Comparison of ENCODE assay signal across 31 cellular contexts in genomic region chr15:29356807-29357206, GRCh38.
DNase-seq lines count a peak whose midpoint lies in the region; FAIRE-seq and TF ChIP-seq lines count a peak whose summit lies in the region.
"Had no signal": no experiment of that assay in that cellular context is flagged by ENCODE, and none has a peak within 500 bp of the region (broad histone marks: within the 10 kb centered on the region; RNA-seq: fewer than 3 reads in every experiment).

No MANE protein-coding gene starts in this region.

- DNase-seq in osteoblast (ENCODE audit: insufficient read length, low spot score, missing footprints), result peak; percentile 55
- peak; percentile 59 to 64 for DNase-seq in thyroid gland
- DNase-seq in COLO668 (lab: John Stamatoyannopoulos, UW; ENCODE audit: unreplicated experiment), result no peak
- DNase-seq in frontal cortex (ENCODE audit: low spot score in 2 of 2), result no peak
- DNase-seq: 8988T; ACHN; AML-193; BE2C; C1 segment of cervical spinal cord; Caco-2; Calu3; CD4-positive, alpha-beta memory T cell; CD4-positive, alpha-beta T cell; CD4-positive, CD25-positive, alpha-beta regulatory T cell; CD8-positive, alpha-beta memory T cell; CD8-positive, alpha-beta T cell; COR-L47; DMS 273 treated with DMSO at 0.1 percent for 48 hours; DMS153; DMS53; DMS79; DMS79 treated with DMSO at 0.1 percent for 48 hours; DND-41; EL had no signal

- H3K36me3 ChIP-seq in osteoblast (ENCODE audit: insufficient read depth, low read length) (no peaks in the 10 kb centered on the region), thyroid gland (no peaks in the 10 kb centered on the region)
- H3K36me3 ChIP-seq: BE2C; BLaER1; BLaER1 treated with 17β-estradiol and CSF1 and Interleukin-3, amounts not matched to agents 10 nM and 100 nM had no signal

- no peak for FAIRE-seq in frontal cortex (lab: Jason Lieb, UNC)
- FAIRE-seq: A204.1, A549, D721Med had no signal

- TF ChIP-seq POLR2A in thyroid gland (IDR thresholded peaks at IDR 0.05), result no peak

- H3K9me3 ChIP-seq in osteoblast (ENCODE audit: low read depth, low read length) (no peaks in the 10 kb centered on the region), thyroid gland (no peaks in the 10 kb centered on the region)
- H3K9me3 ChIP-seq: A549; BE2C; BLaER1; BLaER1 treated with 17β-estradiol and CSF1 and Interleukin-3, amounts not matched to agents 10 nM and 100 nM; Caco-2 had no signal

- H3K4me1 ChIP-seq in osteoblast (ENCODE audit: insufficient read depth, low read length), result no peaks in the 10 kb centered on the region
- H3K4me1 ChIP-seq in thyroid gland, result peaks cover 3% of the 10 kb centered on the region in 2 donors
- H3K4me1 ChIP-seq: A549; BE2C; BLaER1; BLaER1 treated with 17β-estradiol and CSF1 and Interleukin-3, amounts not matched to agents 10 nM and 100 nM; Caco-2 had no signal

- WGBS in thyroid gland, 2 donors, result 41 to 55% methylated on average over 1 of the region's 1 CpG

- intact Hi-C loops in thyroid gland (cut with DNase I), result no loop called here

- no peak overlapping the region for H3K4me2 ChIP-seq in osteoblast (ENCODE audit: insufficient read depth, low read length)
- H3K4me2 ChIP-seq: A549; BLaER1; BLaER1 treated with 17β-estradiol and CSF1 and Interleukin-3, amounts not matched to agents 10 nM and 100 nM had no signal

- no peaks in the 10 kb centered on the region for H3K79me2 ChIP-seq in osteoblast (ENCODE audit: insufficient read depth, low read length)

- H3K27ac ChIP-seq in osteoblast (ENCODE audit: low read depth, low read length), result no peak overlapping the region
- H3K27ac ChIP-seq in thyroid gland, result peak overlapping the region in 1 of 3 donors; percentile 28
- H3K27ac ChIP-seq: 22Rv1; A549; BLaER1; BLaER1 treated with 17β-estradiol and CSF1 and Interleukin-3, amounts not matched to agents 10 nM and 100 nM; C4-2B had no signal

- no peak for TF ChIP-seq CTCF in osteoblast (IDR thresholded peaks at IDR 0.05; ENCODE audit: extremely low read depth, low read depth, low read length)
- TF ChIP-seq CTCF in thyroid gland (IDR thresholded peaks at IDR 0.05), result peak in 2 of 6 experiments; percentile 14 to 34

- H3K27me3 ChIP-seq in osteoblast (ENCODE audit: insufficient read depth, low read length) (no peaks in the 10 kb centered on the region), thyroid gland (no peaks in the 10 kb centered on the region)
- H3K27me3 ChIP-seq: BLaER1; BLaER1 treated with 17β-estradiol and CSF1 and Interleukin-3, amounts not matched to agents 10 nM and 100 nM had no signal

- H3K4me3 ChIP-seq in osteoblast (ENCODE audit: insufficient read depth, low read length) (no peak overlapping the region), thyroid gland (replicated peaks in 1 of 3) (no peak overlapping the region)
- H3K4me3 ChIP-seq: A549; BLaER1; BLaER1 treated with 17β-estradiol and CSF1 and Interleukin-3, amounts not matched to agents 10 nM and 100 nM had no signal

- no peak overlapping the region for H2AFZ ChIP-seq in osteoblast (ENCODE audit: low read length)

- H4K20me1 ChIP-seq in osteoblast (ENCODE audit: insufficient read depth, low read length), result no peaks in the 10 kb centered on the region
- H4K20me1 ChIP-seq: BLaER1; BLaER1 treated with 17β-estradiol and CSF1 and Interleukin-3, amounts not matched to agents 10 nM and 100 nM had no signal

Comparison
In these comparisons a context has a peak if more than half of its experiments do, and no peak if none do; other contexts are left out.
1. DNase-seq: peak in osteoblast (single experiment) and thyroid gland (2 of 2); none in COLO668 (single experiment) and frontal cortex (0 of 2).